8 cellular contexts compared by ENCODE assay signal in genomic region chr13:50152655-50153309, GRCh38.
DNase-seq lines count a peak whose midpoint lies in the region; ATAC-seq lines count a peak whose summit lies in the region.
"Had no signal": no experiment of that assay in that cellular context is flagged by ENCODE, and none has a peak within 500 bp of the region (broad histone marks: within the 10 kb centered on the region; RNA-seq: fewer than 3 reads in every experiment).

No MANE protein-coding gene starts in this region.

- no peak overlapping the region for H3K14ac ChIP-seq in neuronal stem cell (ENCODE audit: low read length)

- no peak overlapping the region for H2BK12ac ChIP-seq in neuronal stem cell (ENCODE audit: low read length)

- no peaks in the 10 kb centered on the region for H3K36me3 ChIP-seq in rectal smooth muscle tissue (ENCODE audit: control insufficient read depth, insufficient read depth, low read length)
- no peaks in the 10 kb centered on the region for H3K36me3 ChIP-seq in neuronal stem cell (replicated peaks in 1 of 2; ENCODE audit: control insufficient read depth in 2 of 2, insufficient read depth in 2 of 2, low read length in 2 of 2)

- H3K4ac ChIP-seq in neuronal stem cell (ENCODE audit: low read length) = no peak overlapping the region

- H4K8ac ChIP-seq in neuronal stem cell (ENCODE audit: low read depth, low read length) = no peak overlapping the region

- H3K4me1 Mint-ChIP-seq in activated T-helper 17 cell treated with anti-CD3 and anti-CD28 coated beads, Interleukin-2, amount 50 U/mL, for 72 hours = peaks cover 13% of the 10 kb centered on the region

- no peaks in the 10 kb centered on the region for H3K36me3 Mint-ChIP-seq in activated T-helper 17 cell treated with anti-CD3 and anti-CD28 coated beads, Interleukin-2, amount 50 U/mL, for 72 hours (ENCODE audit: low read depth)

- H2BK120ac ChIP-seq in neuronal stem cell (ENCODE audit: low read depth, low read length) = no peak overlapping the region

- H3K9me3 Mint-ChIP-seq in activated T-helper 17 cell treated with anti-CD3 and anti-CD28 coated beads, Interleukin-2, amount 50 U/mL, for 72 hours = no peaks in the 10 kb centered on the region

- H3K27ac Mint-ChIP-seq in activated T-helper 17 cell treated with anti-CD3 and anti-CD28 coated beads, Interleukin-2, amount 50 U/mL, for 72 hours = peak overlapping the region; percentile 81
- H3K27ac Mint-ChIP-seq: progenitor cell of endocrine pancreas had no signal

- no peak overlapping the region for H4K91ac ChIP-seq in neuronal stem cell (ENCODE audit: low read depth, low read length, poor library complexity)

- H2BK15ac ChIP-seq in neuronal stem cell (ENCODE audit: low read length) = no peak overlapping the region

- H3K27me3 ChIP-seq in rectal smooth muscle tissue (ENCODE audit: control insufficient read depth, insufficient read depth, low read length) (no peaks in the 10 kb centered on the region), neuronal stem cell (ENCODE audit: control insufficient read depth in 3 of 3, insufficient read depth in 3 of 3, low read depth in 1 of 3, low read length in 3 of 3) (no peaks in the 10 kb centered on the region)

- no peak overlapping the region for H3K4me2 ChIP-seq in neuronal stem cell (ENCODE audit: insufficient read depth, low read length, poor library complexity, severe bottlenecking)

- WGBS in neuronal stem cell (ENCODE audit: extremely low coverage in 2 of 2, insufficient read length in 2 of 2, insufficient replicate concordance in 1 of 2), 2 donors = no CpG with 5 or more reads among the region's 7 CpGs

- H3K4me3 Mint-ChIP-seq in activated T-helper 17 cell treated with anti-CD3 and anti-CD28 coated beads, Interleukin-2, amount 50 U/mL, for 72 hours = peak overlapping the region; percentile 85

- peak overlapping the region; percentile 21 for H3K4me3 ChIP-seq in rectal smooth muscle tissue (ENCODE audit: low read length)
- no peak overlapping the region for H3K4me3 ChIP-seq in neuronal stem cell (ENCODE audit: low read length in 2 of 2)

- no peaks in the 10 kb centered on the region for H3K9me3 ChIP-seq in neuronal stem cell (replicated peaks in 1 of 2; ENCODE audit: control insufficient read depth in 2 of 2, insufficient read depth in 1 of 2, low read depth in 1 of 2, low read length in 2 of 2)

- no peak overlapping the region for H3K23ac ChIP-seq in neuronal stem cell (ENCODE audit: low read depth, low read length, poor library complexity)

- no peaks in the 10 kb centered on the region for H3K4me1 ChIP-seq in rectal smooth muscle tissue (ENCODE audit: control insufficient read depth, insufficient read depth, low read length)
- H3K4me1 ChIP-seq in neuronal stem cell (ENCODE audit: control insufficient read depth in 2 of 2, insufficient read depth in 1 of 2, low read depth in 1 of 2, low read length in 2 of 2) = peaks cover 0 to 26% of the 10 kb centered on the region in 2 donors

- H3K9ac ChIP-seq in rectal smooth muscle tissue (ENCODE audit: low read length) (no peak overlapping the region), neuronal stem cell (ENCODE audit: low read depth, low read length, poor library complexity) (no peak overlapping the region)

- ATAC-seq in GM18870 (IDR thresholded peaks at IDR 0.05; ENCODE audit: unreplicated experiment) = peak; percentile 48
- peak; percentile 78 for ATAC-seq in HG02852 (IDR thresholded peaks at IDR 0.05; ENCODE audit: unreplicated experiment)
- peak; percentile 34 for ATAC-seq in activated T-helper 17 cell treated with anti-CD3 and anti-CD28 coated beads, Interleukin-2, amount 50 U/mL, for 72 hours (replicated peaks)

- no peak for DNase-seq in NCI-H2081 (lab: John Stamatoyannopoulos, UW)
- DNase-seq in neuronal stem cell (ENCODE audit: low spot score) = no peak
- no peak for DNase-seq in DMS114 treated with DMSO at 0.1 percent for 48 hours (lab: John Stamatoyannopoulos, UW; ENCODE audit: unreplicated experiment)

- H3K27ac ChIP-seq in rectal smooth muscle tissue (ENCODE audit: low read depth, low read length) (no peak overlapping the region), neuronal stem cell (replicated peaks; ENCODE audit: low read length) (no peak overlapping the region)

- H3K27me3 Mint-ChIP-seq in activated T-helper 17 cell treated with anti-CD3 and anti-CD28 coated beads, Interleukin-2, amount 50 U/mL, for 72 hours = no peaks in the 10 kb centered on the region

- no peak overlapping the region for H2BK5ac ChIP-seq in neuronal stem cell (ENCODE audit: low read length)

- no peaks in the 10 kb centered on the region for H3K79me1 ChIP-seq in neuronal stem cell (ENCODE audit: low read depth, low read length)

- no peak overlapping the region for H2AK5ac ChIP-seq in neuronal stem cell (ENCODE audit: low read depth, low read length)

- H2AFZ ChIP-seq in neuronal stem cell (ENCODE audit: low read length) = no peak overlapping the region

- no peak overlapping the region for H3K18ac ChIP-seq in neuronal stem cell (ENCODE audit: low read length)
